ENCODE assay signal across 15 cellular contexts in genomic region chr15:83904107-83904720, GRCh38.
A peak's percentile ranks its signal among the peaks of the same experiment; 100 is the strongest.
DNase-seq lines count a peak whose midpoint lies in the region; ATAC-seq and TF ChIP-seq lines count a peak whose summit lies in the region.
"Had no signal": no experiment of that assay in that cellular context is flagged by ENCODE, and none has a peak within 500 bp of the region (broad histone marks: within the 10 kb centered on the region; RNA-seq: fewer than 3 reads in every experiment).

No MANE protein-coding gene starts in this region.

- no peaks in the 10 kb centered on the region for H3K4me1 Mint-ChIP-seq in type B pancreatic cell (ENCODE audit: unreplicated experiment)
- H3K4me1 Mint-ChIP-seq: B cell had no signal

- ATAC-seq in RWPE2 (ENCODE audit: low read depth) (peak; percentile 21; the same call in 1 of the 3 replicates), GM19035 (IDR thresholded peaks at IDR 0.05; ENCODE audit: unreplicated experiment) (no peak)
- ATAC-seq: activated naive CD4-positive, alpha-beta T cell treated with anti-CD3 and anti-CD28 coated beads, Interleukin-2, amount 50 U/mL, for 72 hours; effector memory CD8-positive, alpha-beta T cell had no signal

- no peaks in the 10 kb centered on the region for H3K36me3 Mint-ChIP-seq in type B pancreatic cell
- H3K36me3 Mint-ChIP-seq: activated CD4-positive, alpha-beta memory T cell treated with anti-CD3 and anti-CD28 coated beads for 36 hours; activated naive CD4-positive, alpha-beta T cell treated with anti-CD3 and anti-CD28 coated beads, Interleukin-2, amount 50 U/mL, for 72 hours had no signal

- no peak overlapping the region for H3K4me3 Mint-ChIP-seq in type B pancreatic cell
- H3K4me3 Mint-ChIP-seq: activated CD4-positive, alpha-beta memory T cell treated with anti-CD3 and anti-CD28 coated beads for 36 hours; B cell; effector memory CD8-positive, alpha-beta T cell had no signal

- no peaks in the 10 kb centered on the region for H3K9me3 ChIP-seq in RWPE2 (ENCODE audit: severe bottlenecking)

- TF ChIP-seq CTCF in AG10803 (conservative IDR thresholded peaks at IDR 0.05; ENCODE audit: low read length): no peak
- no peak for TF ChIP-seq CTCF in RWPE2 (IDR thresholded peaks at IDR 0.05; ENCODE audit: poor library complexity, severe bottlenecking)
- TF ChIP-seq CTCF in fibroblast of villous mesenchyme (IDR thresholded peaks at IDR 0.05; ENCODE audit: insufficient read depth, low read depth, low read length): no peak
- TF ChIP-seq CTCF in type B pancreatic cell (conservative IDR thresholded peaks at IDR 0.05): no peak

- H3K4me1 ChIP-seq in RWPE2 (ENCODE audit: insufficient read depth, poor library complexity, severe bottlenecking): no peaks in the 10 kb centered on the region
- H3K4me1 ChIP-seq in rectal smooth muscle tissue (ENCODE audit: control insufficient read depth, insufficient read depth, low read length): peaks cover 17% of the 10 kb centered on the region

- H3K27ac ChIP-seq in RWPE2 (ENCODE audit: poor library complexity, severe bottlenecking) (no peak overlapping the region), rectal smooth muscle tissue (ENCODE audit: low read depth, low read length) (peak overlapping the region; percentile 60)

- no peak overlapping the region for H3K27ac Mint-ChIP-seq in type B pancreatic cell
- H3K27ac Mint-ChIP-seq: activated CD4-positive, alpha-beta memory T cell treated with anti-CD3 and anti-CD28 coated beads for 36 hours; activated naive CD4-positive, alpha-beta T cell treated with anti-CD3 and anti-CD28 coated beads, Interleukin-2, amount 50 U/mL, for 72 hours; B cell; effector memory CD8-positive, alpha-beta T cell had no signal

- H3K9me3 Mint-ChIP-seq in type B pancreatic cell: no peaks in the 10 kb centered on the region
- H3K9me3 Mint-ChIP-seq: activated CD4-positive, alpha-beta memory T cell treated with anti-CD3 and anti-CD28 coated beads for 36 hours; activated naive CD4-positive, alpha-beta T cell treated with anti-CD3 and anti-CD28 coated beads, Interleukin-2, amount 50 U/mL, for 72 hours had no signal

- H3K27me3 ChIP-seq in RWPE2 (ENCODE audit: insufficient read depth, poor library complexity, severe bottlenecking) (no peaks in the 10 kb centered on the region), rectal smooth muscle tissue (ENCODE audit: control insufficient read depth, insufficient read depth, low read length) (no peaks in the 10 kb centered on the region)

- no peak overlapping the region for H3K9ac ChIP-seq in rectal smooth muscle tissue (ENCODE audit: low read length)

- H3K27me3 Mint-ChIP-seq in type B pancreatic cell: peaks cover 27% of the 10 kb centered on the region

- no peaks in the 10 kb centered on the region for H3K36me3 ChIP-seq in RWPE2 (ENCODE audit: low read depth)
- H3K36me3 ChIP-seq in rectal smooth muscle tissue (ENCODE audit: control insufficient read depth, insufficient read depth, low read length): no peaks in the 10 kb centered on the region

- DNase-seq in AG10803 (ENCODE audit: low read depth) (peak; percentile 92), RWPE2 (ENCODE audit: low spot score) (no peak), fibroblast of villous mesenchyme (ENCODE audit: low read depth) (peak; percentile 97), type B pancreatic cell (ENCODE audit: extremely low spot score, unreplicated experiment) (no peak), GDM1 (lab: John Stamatoyannopoulos, UW) (no peak), T-helper 1 cell (no peak)
- DNase-seq: activated CD4-positive, alpha-beta memory T cell treated with anti-CD3 and anti-CD28 coated beads for 36 hours; effector memory CD8-positive, alpha-beta T cell; islet precursor cell; NCI-H524 treated with DMSO at 0.1 percent for 48 hours; posterior cingulate gyrus had no signal

- no peak overlapping the region for H3K4me3 ChIP-seq in AG10803 (ENCODE audit: low read length)
- H3K4me3 ChIP-seq in RWPE2 (ENCODE audit: severe bottlenecking): no peak overlapping the region
- H3K4me3 ChIP-seq in fibroblast of villous mesenchyme (ENCODE audit: low read depth, low read length): no peak overlapping the region
- H3K4me3 ChIP-seq in rectal smooth muscle tissue (ENCODE audit: low read length): no peak overlapping the region

Comparison
In these comparisons a context has a peak if more than half of its experiments do, and no peak if none do; other contexts are left out.
1. DNase-seq: peak in AG10803 (single experiment) and fibroblast of villous mesenchyme (single experiment); none in RWPE2 (single experiment), type B pancreatic cell (single experiment), GDM1 (single experiment) and T-helper 1 cell (0 of 5).